In the genomic region with DNA sequence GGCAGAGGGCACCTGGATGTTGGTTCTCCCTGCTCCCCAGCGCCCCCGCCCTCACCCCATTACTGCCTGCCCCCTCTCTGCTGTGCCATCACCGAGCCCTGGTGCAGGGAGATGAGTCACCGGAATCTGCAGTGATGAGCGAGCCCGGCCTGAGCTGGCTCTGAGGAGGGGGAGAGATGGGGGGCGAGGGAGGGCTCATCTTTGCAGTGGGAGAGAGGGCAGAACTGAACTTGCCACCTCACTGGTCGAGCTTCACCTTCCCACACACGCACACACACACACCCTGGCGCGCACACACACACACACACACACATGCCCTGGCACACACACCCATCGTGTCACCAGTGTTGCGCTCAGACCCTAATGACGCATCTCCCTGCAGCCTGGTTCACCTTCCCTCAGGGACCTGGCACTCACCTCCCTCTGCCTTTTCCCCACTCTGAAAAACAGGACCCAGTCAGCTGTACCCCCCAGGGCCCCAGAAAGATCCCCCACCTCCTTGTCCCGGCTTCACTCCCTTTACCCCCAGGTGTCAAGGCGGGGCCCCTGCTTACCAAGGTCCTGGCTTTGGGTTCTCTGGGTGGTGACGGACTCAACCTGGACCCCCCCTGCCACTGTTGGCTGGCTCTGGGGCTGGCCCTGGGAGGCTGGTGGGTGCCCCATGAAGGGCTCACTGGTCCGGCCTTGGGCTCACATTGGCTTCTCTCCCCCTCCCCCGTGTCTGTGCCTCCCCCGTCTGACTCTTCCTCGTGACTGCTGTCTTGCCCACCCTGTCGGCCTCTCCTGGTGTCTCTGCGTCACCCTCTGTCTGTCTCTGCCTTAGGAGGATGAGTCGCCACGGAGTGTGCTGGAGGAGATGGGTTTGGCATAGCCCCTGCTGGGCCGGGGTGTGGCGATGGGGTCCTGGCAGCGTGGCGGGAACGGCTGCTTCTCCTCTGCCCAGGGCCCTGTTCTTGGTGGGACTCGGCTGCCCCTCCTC, we compare ENCODE assay signal across 18 cellular contexts. TPM values are rescaled to one million over a fixed set of nuclear protein-coding genes. Genes with fewer than 3 reads are reported as not detected.
A peak's percentile ranks its signal among the peaks of the same experiment; 100 is the strongest.
DNase-seq lines count a peak whose midpoint lies in the region; ATAC-seq and TF ChIP-seq lines count a peak whose summit lies in the region.
"Had no signal": no experiment of that assay in that cellular context is flagged by ENCODE, and none has a peak within 500 bp of the region (broad histone marks: within the 10 kb centered on the region; RNA-seq: fewer than 3 reads in every experiment).

No MANE protein-coding gene starts in this region.

- H3K27ac ChIP-seq in neural progenitor cell: no peak overlapping the region
- H3K27ac ChIP-seq: SJCRH30, stomach had no signal

- H3K27me3 ChIP-seq in neural progenitor cell: peaks cover 43% of the 10 kb centered on the region
- H3K27me3 ChIP-seq: SJCRH30 had no signal

- TF ChIP-seq CTCF in HFFc6 (IDR thresholded peaks at IDR 0.05): no peak
- TF ChIP-seq CTCF in neural progenitor cell (IDR thresholded peaks at IDR 0.05): no peak

- peaks cover 10% of the 10 kb centered on the region for H3K27me3 Mint-ChIP-seq in HFFc6 (ENCODE audit: insufficient read depth)
- peaks cover 20% of the 10 kb centered on the region for H3K27me3 Mint-ChIP-seq in neural progenitor cell (ENCODE audit: insufficient read depth, low read depth)

- H3K36me3 ChIP-seq in neural progenitor cell: no peaks in the 10 kb centered on the region
- H3K36me3 ChIP-seq: SJCRH30 had no signal

- H3K36me3 Mint-ChIP-seq in HFFc6 (ENCODE audit: low read depth) (peaks cover 31% of the 10 kb centered on the region; the same call in 1 of the 2 replicates), neural progenitor cell (peaks cover 12% of the 10 kb centered on the region)

- H3K9me3 Mint-ChIP-seq in HFFc6 (no peaks in the 10 kb centered on the region), neural progenitor cell (no peaks in the 10 kb centered on the region)

- peaks cover 34% of the 10 kb centered on the region for H3F3A ChIP-seq in neural progenitor cell (ENCODE audit: low read depth)

- peaks cover 8% of the 10 kb centered on the region for H3K79me2 ChIP-seq in neural progenitor cell (ENCODE audit: low read depth)

- no peaks in the 10 kb centered on the region for H3K9me3 ChIP-seq in neural progenitor cell (ENCODE audit: low read depth)
- H3K9me3 ChIP-seq: SJCRH30, spleen, stomach had no signal

- H3K4me2 ChIP-seq in neural progenitor cell: no peak overlapping the region

- in situ Hi-C loops in ACHN (cut with HindIII; ENCODE audit: low pct_ligation_motif_present, low pct_unique_long_range_greater_than_20kb, low sequenced_read_pairs): no loop called here

- peak; percentile 93 for DNase-seq in ACHN
- DNase-seq in HFFc6: no peak
- peak; percentile 16 for DNase-seq in T1000 (lab: John Stamatoyannopoulos, UW)
- peak; percentile 64 for DNase-seq in glomerular visceral epithelial cell (ENCODE audit: extremely low spot score)
- DNase-seq in Kasumi-1 (lab: John Stamatoyannopoulos, UW): no peak
- DNase-seq in retina: no peak
- DNase-seq in neural progenitor cell (ENCODE audit: low spot score): no peak
- DNase-seq: activated effector memory CD4-positive, alpha-beta T cell treated with Interleukin-2 at 50 U/mL for 16 hours; DMS 273 treated with DMSO at 0.1 percent for 48 hours; midbrain; NCI-H2029 treated with DMSO at 0.1 percent for 48 hours; SJCRH30; spleen; stomach had no signal

- peak overlapping the region; percentile 52 for H3K27ac Mint-ChIP-seq in HFFc6
- no peak overlapping the region for H3K27ac Mint-ChIP-seq in neural progenitor cell

- H3K9ac ChIP-seq in neural progenitor cell: no peak overlapping the region

- H3K4me3 Mint-ChIP-seq in HFFc6 (peak overlapping the region; percentile 22; the same call in 1 of the 2 replicates), neural progenitor cell (no peak overlapping the region)

- H3K4me1 Mint-ChIP-seq in HFFc6 (ENCODE audit: low read depth) (peaks cover 33% of the 10 kb centered on the region), neural progenitor cell (peaks cover 31% of the 10 kb centered on the region)

- no peak overlapping the region for H3K4me3 ChIP-seq in neural progenitor cell
- H3K4me3 ChIP-seq: SJCRH30, spleen, stomach had no signal

- H2AFZ ChIP-seq in neural progenitor cell (replicated peaks): no peak overlapping the region

- ATAC-seq in HG02852 (IDR thresholded peaks at IDR 0.05; ENCODE audit: unreplicated experiment): no peak

- peaks cover 30% of the 10 kb centered on the region for H3K4me1 ChIP-seq in neural progenitor cell

- H4K20me1 ChIP-seq in neural progenitor cell (ENCODE audit: low read depth): peaks cover 35% of the 10 kb centered on the region

RNA-seq across cellular contexts. Expression of gene VGF, which starts 5.4 kb away (rescaled TPM):
- under 1 TPM; 0.19 to 0.78 (median 0.35) TPM for total RNA-seq in HFFc6 (2021; fragmentation: NEBNext Ultra II Directional; extraction: Animal tissue kit (Norgen Biotek cat#: 25700))
- total RNA-seq in neural progenitor cell (ENCODE audit: low replicate concordance): 0.65 and 1.6 TPM in 2 replicates

RNA-seq across cellular contexts. Expression of gene AP1S1, which starts 5.7 kb away (rescaled TPM):
- total RNA-seq in HFFc6 (2021; fragmentation: NEBNext Ultra II Directional; extraction: Animal tissue kit (Norgen Biotek cat#: 25700)): 100 to 1,000 TPM; 154 to 176 (median 166) TPM
- total RNA-seq in neural progenitor cell (ENCODE audit: low replicate concordance): 74.4 and 94.2 TPM in 2 replicates

RNA-seq across cellular contexts. Expression of gene NAT16, which starts 20.1 kb away (rescaled TPM):
- not detected for total RNA-seq in HFFc6 (2021; fragmentation: NEBNext Ultra II Directional; extraction: Animal tissue kit (Norgen Biotek cat#: 25700))
- 0.28 TPM in 1 of 2 replicates, not detected in the other for total RNA-seq in neural progenitor cell (ENCODE audit: low replicate concordance)
- total RNA-seq: activated CD8-positive, alpha-beta memory T cell treated with anti-CD3 and anti-CD28 coated beads for 36 hours; fibroblast of villous mesenchyme; SJCRH30; spleen; stomach had no signal

RNA-seq across cellular contexts. Expression of gene SERPINE1, which starts 33.1 kb away (rescaled TPM):
- total RNA-seq in HFFc6 (2021; fragmentation: NEBNext Ultra II Directional; extraction: Animal tissue kit (Norgen Biotek cat#: 25700)): 1,000 to 10,000 TPM in 4 of 6 experiments, 100 to 1,000 TPM in 2; 906 to 2,092 (median 1,052) TPM
- 0.03 TPM in 1 of 2 replicates, not detected in the other for total RNA-seq in neural progenitor cell (ENCODE audit: low replicate concordance)

RNA-seq across cellular contexts. Expression of gene MOGAT3, which starts 40.9 kb away (rescaled TPM):
- total RNA-seq in HFFc6 (2021; fragmentation: NEBNext Ultra II Directional; extraction: Animal tissue kit (Norgen Biotek cat#: 25700)): not detected
- not detected in 2 replicates for total RNA-seq in neural progenitor cell (ENCODE audit: low replicate concordance)
- total RNA-seq: activated CD8-positive, alpha-beta memory T cell treated with anti-CD3 and anti-CD28 coated beads for 36 hours; fibroblast of villous mesenchyme; osteocyte; SJCRH30; spleen had no signal

Comparison
In these comparisons a context has a peak if more than half of its experiments do, and no peak if none do; other contexts are left out.
1. DNase-seq: peak in ACHN (single experiment), T1000 (single experiment) and glomerular visceral epithelial cell (single experiment); none in HFFc6 (single experiment), Kasumi-1 (0 of 2), retina (single experiment) and neural progenitor cell (single experiment).